In the genomic region with DNA sequence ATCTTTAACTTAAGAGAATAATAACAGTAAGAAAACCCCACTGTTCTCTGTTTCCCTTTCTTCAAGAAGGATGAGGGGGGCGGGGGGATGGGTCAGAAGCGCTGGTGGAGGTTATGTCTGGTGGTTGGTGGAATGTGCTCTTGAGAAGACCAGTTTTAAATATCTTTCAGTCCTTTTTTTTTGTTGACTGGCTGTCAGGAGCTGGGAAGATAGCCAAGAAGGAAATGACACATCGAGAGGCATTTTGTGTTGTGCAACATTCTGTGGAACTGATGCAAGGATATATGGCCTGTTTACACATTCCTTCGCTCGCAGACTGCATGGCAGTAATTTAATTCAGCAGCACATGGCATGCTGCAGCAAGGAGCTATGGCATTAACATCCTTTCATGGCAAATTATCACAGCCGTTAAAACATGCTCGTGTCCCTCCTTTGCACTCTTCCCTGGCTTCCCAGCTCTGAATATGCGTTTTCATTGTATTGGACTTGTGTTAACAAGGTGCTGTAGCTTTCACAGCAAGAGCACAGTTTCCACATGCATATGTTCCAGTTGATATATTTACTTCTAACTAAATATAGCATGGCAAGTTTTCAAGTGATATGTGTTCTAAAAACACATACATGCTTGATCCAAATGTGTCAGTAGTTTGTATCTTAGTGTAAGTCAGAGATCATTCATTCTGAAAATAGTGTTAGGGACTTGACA, we compare ENCODE assay signal across 8 cellular contexts.
A peak's percentile ranks its signal among the peaks of the same experiment; 100 is the strongest.
DNase-seq lines count a peak whose midpoint lies in the region; ATAC-seq and TF ChIP-seq lines count a peak whose summit lies in the region.

No MANE protein-coding gene starts in this region.

- H3K4me3 ChIP-seq in rectal smooth muscle tissue (ENCODE audit: low read length), result peak overlapping the region; percentile 29

- peaks cover 7% of the 10 kb centered on the region for H3K4me1 ChIP-seq in rectal smooth muscle tissue (ENCODE audit: control insufficient read depth, insufficient read depth, low read length)

- H3K9ac ChIP-seq in rectal smooth muscle tissue (ENCODE audit: low read length), result no peak overlapping the region

- H3K27me3 ChIP-seq in rectal smooth muscle tissue (ENCODE audit: control insufficient read depth, insufficient read depth, low read length), result no peaks in the 10 kb centered on the region

- H3K36me3 ChIP-seq in rectal smooth muscle tissue (ENCODE audit: control insufficient read depth, insufficient read depth, low read length), result no peaks in the 10 kb centered on the region

- H3K36me3 Mint-ChIP-seq in activated T-helper 1 cell treated with anti-CD3 and anti-CD28 coated beads, Interleukin-12 subunit alpha, Interleukin-12 subunit beta, Interleukin-2, Interleukin-4 antibody, amounts not matched to agents 30 ng/mL and 10 ng/mL and 1 ng/mL, durations not matched to agents 14 hours and 24 hours and 36 hours (ENCODE audit: low read depth), result peaks cover 30% of the 10 kb centered on the region

- intact Hi-C loops in activated T-helper 1 cell treated with anti-CD3 and anti-CD28 coated beads, Interleukin-12 subunit alpha, Interleukin-12 subunit beta, Interleukin-2, Interleukin-4 antibody, amounts not matched to agents 30 ng/mL and 10 ng/mL and 1 ng/mL, durations not matched to agents 14 hours and 24 hours and 36 hours (cut with micrococcal nuclease), result loop anchor here (1.0 to 5.0 kb wide), 2 partner anchors 9 to 41 kb away; no protein-coding TSS in a partner anchor
- intact Hi-C loops in Right ventricle myocardium superior (cut with DNase I), result no loop called here

- no peaks in the 10 kb centered on the region for H3K9me3 Mint-ChIP-seq in activated T-helper 1 cell treated with anti-CD3 and anti-CD28 coated beads, Interleukin-12 subunit alpha, Interleukin-12 subunit beta, Interleukin-2, Interleukin-4 antibody, amounts not matched to agents 30 ng/mL and 10 ng/mL and 1 ng/mL, durations not matched to agents 14 hours and 24 hours and 36 hours

- no peak overlapping the region for H3K27ac ChIP-seq in rectal smooth muscle tissue (ENCODE audit: low read depth, low read length)

- TF ChIP-seq CTCF in GM20000 (IDR thresholded peaks at IDR 0.05; ENCODE audit: extremely low read depth, missing control alignments), result no peak

- ATAC-seq in Right ventricle myocardium superior (ENCODE audit: poor library complexity) (peak; percentile 90), HG02763 (IDR thresholded peaks at IDR 0.05; ENCODE audit: unreplicated experiment) (no peak)

- peak overlapping the region; percentile 85 for H3K27ac Mint-ChIP-seq in activated T-helper 1 cell treated with anti-CD3 and anti-CD28 coated beads, Interleukin-12 subunit alpha, Interleukin-12 subunit beta, Interleukin-2, Interleukin-4 antibody, amounts not matched to agents 30 ng/mL and 10 ng/mL and 1 ng/mL, durations not matched to agents 14 hours and 24 hours and 36 hours

- H3K4me3 Mint-ChIP-seq in activated T-helper 1 cell treated with anti-CD3 and anti-CD28 coated beads, Interleukin-12 subunit alpha, Interleukin-12 subunit beta, Interleukin-2, Interleukin-4 antibody, amounts not matched to agents 30 ng/mL and 10 ng/mL and 1 ng/mL, durations not matched to agents 14 hours and 24 hours and 36 hours, result peak overlapping the region; percentile 17

- peaks cover 57% of the 10 kb centered on the region for H3K4me1 Mint-ChIP-seq in activated T-helper 1 cell treated with anti-CD3 and anti-CD28 coated beads, Interleukin-12 subunit alpha, Interleukin-12 subunit beta, Interleukin-2, Interleukin-4 antibody, amounts not matched to agents 30 ng/mL and 10 ng/mL and 1 ng/mL, durations not matched to agents 14 hours and 24 hours and 36 hours (ENCODE audit: low read depth)

- no peaks in the 10 kb centered on the region for H3K27me3 Mint-ChIP-seq in activated T-helper 1 cell treated with anti-CD3 and anti-CD28 coated beads, Interleukin-12 subunit alpha, Interleukin-12 subunit beta, Interleukin-2, Interleukin-4 antibody, amounts not matched to agents 30 ng/mL and 10 ng/mL and 1 ng/mL, durations not matched to agents 14 hours and 24 hours and 36 hours (ENCODE audit: insufficient read depth)

- DNase-seq in activated T-cell treated with anti-CD3 and anti-CD28 coated beads for 24 hours (ENCODE audit: low read depth), result peak; percentile 14
- no peak for DNase-seq in activated T-cell treated with anti-CD3 and anti-CD28 coated beads, Interleukin-2, amount 50 U/mL, for 1 hour
- DNase-seq in NCI-H2196 (lab: John Stamatoyannopoulos, UW; ENCODE audit: unreplicated experiment), result peak; percentile 49
- no peak for DNase-seq in activated T-helper 1 cell treated with anti-CD3 and anti-CD28 coated beads, Interleukin-12 subunit alpha, Interleukin-12 subunit beta, Interleukin-2, Interleukin-4 antibody, amounts not matched to agents 30 ng/mL and 10 ng/mL and 1 ng/mL, durations not matched to agents 14 hours and 24 hours and 36 hours (ENCODE audit: low spot score)
- peak; percentile 58 for DNase-seq in Right ventricle myocardium superior
- DNase-seq in GM20000 (ENCODE audit: low spot score), result no peak

Comparison
In these comparisons a context has a peak if more than half of its experiments do, and no peak if none do; other contexts are left out.
1. DNase-seq: peak in activated T-cell treated with anti-CD3 and anti-CD28 coated beads for 24 hours (single experiment), NCI-H2196 (single experiment) and Right ventricle myocardium superior (single experiment); none in activated T-cell treated with anti-CD3 and anti-CD28 coated beads, Interleukin-2, amount 50 U/mL, for 1 hour (single experiment), activated T-helper 1 cell treated with anti-CD3 and anti-CD28 coated beads, Interleukin-12 subunit alpha, Interleukin-12 subunit beta, Interleukin-2, Interleukin-4 antibody, amounts not matched to agents 30 ng/mL and 10 ng/mL and 1 ng/mL, durations not matched to agents 14 hours and 24 hours and 36 hours (single experiment) and GM20000 (single experiment).